In genomic region chr1:63663873-63664272, GRCh38 we compare ENCODE assay signal across 25 cellular contexts.
DNase-seq lines count a peak whose midpoint lies in the region; ATAC-seq and TF ChIP-seq lines count a peak whose summit lies in the region.
"Had no signal": no experiment of that assay in that cellular context is flagged by ENCODE, and none has a peak within 500 bp of the region (broad histone marks: within the 10 kb centered on the region; RNA-seq: fewer than 3 reads in every experiment).

No MANE protein-coding gene starts in this region.

- H3K4me2 ChIP-seq in GM23248 (ENCODE audit: unreplicated experiment) = peak overlapping the region; percentile 22

- ATAC-seq in GM19351 (IDR thresholded peaks at IDR 0.05; ENCODE audit: unreplicated experiment) = no peak
- ATAC-seq: activated naive CD8-positive, alpha-beta T cell treated with anti-CD3 and anti-CD28 coated beads, Interleukin-2, amount 50 U/mL, for 24 hours; GM12878; left lung had no signal

- WGBS in GM23248 (ENCODE audit: low coverage in 1 of 2, low lambda C conversion rate in 2 of 2, missing lambda C conversion rate in 2 of 2), 2 experiments = 92 to 94% methylated on average over 5 of the region's 5 CpGs
- WGBS in esophagus muscularis mucosa = 100% methylated on average over 5 of the region's 5 CpGs

- H2AFZ ChIP-seq in GM23248 = no peak overlapping the region
- H2AFZ ChIP-seq: parathyroid adenoma had no signal

- TF ChIP-seq CTCF in fibroblast of mammary gland (conservative IDR thresholded peaks at IDR 0.05; ENCODE audit: control insufficient read depth, insufficient read depth, low read depth, low read length) (no peak), esophagus muscularis mucosa (IDR thresholded peaks at IDR 0.05) (no peak)

- no peak for TF ChIP-seq POLR2A in esophagus muscularis mucosa (IDR thresholded peaks at IDR 0.05; ENCODE audit: low read depth)

- no peaks in the 10 kb centered on the region for H3K9me3 ChIP-seq in GM23248 (ENCODE audit: low read depth)
- peaks cover 0 to 11% (median 3%) of the 10 kb centered on the region in 4 donors for H3K9me3 ChIP-seq in esophagus muscularis mucosa

- TF ChIP-seq EP300 in esophagus muscularis mucosa (IDR thresholded peaks at IDR 0.05) = no peak

- H3K9ac ChIP-seq in GM23248 = no peak overlapping the region
- H3K9ac ChIP-seq: parathyroid adenoma had no signal

- no peaks in the 10 kb centered on the region for H3K79me2 ChIP-seq in GM23248 (ENCODE audit: insufficient read depth)
- H3K79me2 ChIP-seq: parathyroid adenoma had no signal

- DNase-seq in A172 (ENCODE audit: low spot score) (peak; percentile 26), GM23248 (peak; percentile 50), RPMI7951 (ENCODE audit: low read depth) (peak; percentile 73), fibroblast of mammary gland (ENCODE audit: low read depth) (peak; percentile 58), esophagus muscularis mucosa (ENCODE audit: extremely low spot score) (no peak), NCI-H1048 (lab: John Stamatoyannopoulos, UW) (no peak), T-helper 1 cell (no peak)
- DNase-seq: activated CD4-positive, alpha-beta T cell treated with anti-CD3 and anti-CD28 coated beads, Interleukin-2, amount 50 U/mL, for 1 hour; activated CD8-positive, alpha-beta memory T cell treated with anti-CD3 and anti-CD28 coated beads, Interleukin-2, amount 50 U/mL, for 4 hours; activated effector memory CD4-positive, alpha-beta T cell treated with Interleukin-2 at 50 U/mL for 16 hours; activated naive CD8-positive, alpha-beta T cell treated with anti-CD3 and anti-CD28 coated beads, Interleukin-2, amount 50 U/mL, for 24 hours; CD4-positive, alpha-beta T cell; effector memory CD4-positive, alpha-beta T cell; glutamatergic neuron; Kasumi-1; left lung; NCI-H1092 treated with DMSO at 0.1 percent for 48 hours; NCI-H1930; NCI-H446 treated with DMSO at 0.1 percent for 48 hours; nephron progenitor cell; OCI-M1; WERI-Rb-1 had no signal

- H3K36me3 ChIP-seq in GM23248 (ENCODE audit: low read depth) = no peaks in the 10 kb centered on the region
- peaks cover 5 to 23% (median 18%) of the 10 kb centered on the region in 4 donors for H3K36me3 ChIP-seq in esophagus muscularis mucosa
- H3K36me3 ChIP-seq: WERI-Rb-1 had no signal

- H3K9me2 ChIP-seq in GM23248 (ENCODE audit: insufficient read depth) = no peaks in the 10 kb centered on the region

- intact Hi-C loops in esophagus muscularis mucosa (cut with DNase I) = no loop called here

- H3K27me3 ChIP-seq in GM23248 (replicated peaks; ENCODE audit: insufficient read depth) (no peaks in the 10 kb centered on the region), esophagus muscularis mucosa (no peaks in the 10 kb centered on the region)
- H3K27me3 ChIP-seq: left lung had no signal

- peaks cover 44% of the 10 kb centered on the region for H3F3A ChIP-seq in GM23248 (ENCODE audit: insufficient read depth)

- H4K20me1 ChIP-seq in GM23248 (ENCODE audit: insufficient read depth) = no peaks in the 10 kb centered on the region

- in situ Hi-C loops in GM23248 (cut with MboI) = no loop called here

- H3K4me3 ChIP-seq in GM23248 (no peak overlapping the region), fibroblast of mammary gland (ENCODE audit: control insufficient read depth, low read depth, low read length) (no peak overlapping the region), esophagus muscularis mucosa (no peak overlapping the region)
- H3K4me3 ChIP-seq: GM12878, left lung had no signal

- H3K4me1 ChIP-seq in GM23248 (ENCODE audit: insufficient read depth) = peaks cover 30% of the 10 kb centered on the region
- peaks cover 0 to 5% (median 0%) of the 10 kb centered on the region in 4 donors for H3K4me1 ChIP-seq in esophagus muscularis mucosa
- H3K4me1 ChIP-seq: left lung had no signal

- H3K27ac ChIP-seq in GM23248 = peak overlapping the region; percentile 94
- H3K27ac ChIP-seq in esophagus muscularis mucosa (replicated peaks in 1 of 4) = no peak overlapping the region
- H3K27ac ChIP-seq: left lung, parathyroid adenoma, WERI-Rb-1 had no signal

Comparison
In these comparisons a context has a peak if more than half of its experiments do, and no peak if none do; other contexts are left out.
1. DNase-seq: peak in A172 (single experiment), GM23248 (single experiment), RPMI7951 (single experiment) and fibroblast of mammary gland (single experiment); none in esophagus muscularis mucosa (single experiment), NCI-H1048 (single experiment) and T-helper 1 cell (0 of 5).